Comparison of ENCODE assay signal across 1 cellular context in the genomic region with DNA sequence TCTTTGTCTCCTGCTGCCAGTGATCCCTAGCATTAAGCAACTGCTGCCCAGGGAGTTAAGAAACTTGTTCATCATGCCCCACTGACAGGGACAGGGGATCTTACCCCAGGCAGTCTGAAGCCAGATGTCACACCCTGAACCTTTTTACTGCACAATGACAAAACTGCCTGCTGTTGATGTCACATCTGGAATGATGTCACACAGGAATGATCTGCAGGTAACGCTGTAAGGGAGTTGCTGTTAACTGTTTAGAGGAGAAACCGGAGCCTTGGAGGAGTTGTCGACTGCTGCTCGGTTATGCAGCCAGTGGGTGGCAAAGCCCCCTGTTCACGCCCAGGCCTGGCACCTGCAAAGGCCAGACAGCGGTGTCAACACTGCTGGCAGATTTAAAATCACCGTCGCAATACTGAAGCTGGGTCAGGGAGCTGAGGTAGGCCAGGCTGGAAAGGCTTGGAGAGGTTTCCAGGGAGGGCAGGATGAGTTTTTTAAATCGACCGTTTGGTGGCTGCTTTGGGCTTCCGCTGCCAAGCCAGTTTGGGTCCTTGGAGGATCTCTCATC.
TF ChIP-seq lines count a peak whose summit lies in the region.

No MANE protein-coding gene starts in this region.

TF ChIP-seq in IMR-90, 13 proteins besides CTCF, POLR2A, EP300 and RAD21:
- TF ChIP-seq MAFK (IDR thresholded peaks at IDR 0.05; ENCODE audit: low read depth, low read length), result no peak
- no peak for TF ChIP-seq MAZ (IDR thresholded peaks at IDR 0.05; ENCODE audit: borderline replicate concordance, low read depth, low read length)
- TF ChIP-seq BHLHE40 (IDR thresholded peaks at IDR 0.05; ENCODE audit: low read depth, low read length), result no peak
- TF ChIP-seq CEBPB (IDR thresholded peaks at IDR 0.05; ENCODE audit: low read depth, low read length), result no peak
- TF ChIP-seq, protein P1, sequence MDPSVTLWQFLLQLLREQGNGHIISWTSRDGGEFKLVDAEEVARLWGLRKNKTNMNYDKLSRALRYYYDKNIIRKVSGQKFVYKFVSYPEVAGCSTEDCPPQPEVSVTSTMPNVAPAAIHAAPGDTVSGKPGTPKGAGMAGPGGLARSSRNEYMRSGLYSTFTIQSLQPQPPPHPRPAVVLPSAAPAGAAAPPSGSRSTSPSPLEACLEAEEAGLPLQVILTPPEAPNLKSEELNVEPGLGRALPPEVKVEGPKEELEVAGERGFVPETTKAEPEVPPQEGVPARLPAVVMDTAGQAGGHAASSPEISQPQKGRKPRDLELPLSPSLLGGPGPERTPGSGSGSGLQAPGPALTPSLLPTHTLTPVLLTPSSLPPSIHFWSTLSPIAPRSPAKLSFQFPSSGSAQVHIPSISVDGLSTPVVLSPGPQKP (IDR thresholded peaks at IDR 0.05; ENCODE audit: borderline replicate concordance, low read depth, low read length), result no peak
- TF ChIP-seq FOS (IDR thresholded peaks at IDR 0.05; ENCODE audit: low read depth, low read length), result no peak
- TF ChIP-seq RCOR1 (IDR thresholded peaks at IDR 0.05; ENCODE audit: insufficient replicate concordance, low read length), result no peak
- no peak for TF ChIP-seq MXI1 (IDR thresholded peaks at IDR 0.05; ENCODE audit: borderline replicate concordance, low read depth, low read length)
- no peak for TF ChIP-seq CHD1 (IDR thresholded peaks at IDR 0.05; ENCODE audit: low read depth, low read length)
- TF ChIP-seq, protein P2, sequence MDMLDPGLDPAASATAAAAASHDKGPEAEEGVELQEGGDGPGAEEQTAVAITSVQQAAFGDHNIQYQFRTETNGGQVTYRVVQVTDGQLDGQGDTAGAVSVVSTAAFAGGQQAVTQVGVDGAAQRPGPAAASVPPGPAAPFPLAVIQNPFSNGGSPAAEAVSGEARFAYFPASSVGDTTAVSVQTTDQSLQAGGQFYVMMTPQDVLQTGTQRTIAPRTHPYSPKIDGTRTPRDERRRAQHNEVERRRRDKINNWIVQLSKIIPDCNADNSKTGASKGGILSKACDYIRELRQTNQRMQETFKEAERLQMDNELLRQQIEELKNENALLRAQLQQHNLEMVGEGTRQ (IDR thresholded peaks at IDR 0.05; ENCODE audit: low read depth, low read length), result no peak
- TF ChIP-seq SMC3 (IDR thresholded peaks at IDR 0.05; ENCODE audit: low read depth, low read length), result no peak
- TF ChIP-seq RFX5 (IDR thresholded peaks at IDR 0.05; ENCODE audit: low read depth, low read length), result no peak
- no peak for TF ChIP-seq NFE2L2 (IDR thresholded peaks at IDR 0.05; ENCODE audit: low read depth, low read length)
